Comparison of ENCODE assay signal across 8 cellular contexts in genomic region chr2:178114462-178114861, GRCh38. TPM values are rescaled to one million over a fixed set of nuclear protein-coding genes. Genes with fewer than 3 reads are reported as not detected.
A peak's percentile ranks its signal among the peaks of the same experiment; 100 is the strongest.
DNase-seq lines count a peak whose midpoint lies in the region; ATAC-seq and TF ChIP-seq lines count a peak whose summit lies in the region.

No MANE protein-coding gene starts in this region.

- H3K27me3 Mint-ChIP-seq in mesothelial cell of epicardium (ENCODE audit: low read depth): no peaks in the 10 kb centered on the region
- H3K27me3 Mint-ChIP-seq in endothelial cell (ENCODE audit: unreplicated experiment): no peaks in the 10 kb centered on the region
- no peaks in the 10 kb centered on the region for H3K27me3 Mint-ChIP-seq in H9 (ENCODE audit: low read depth)

- H3K23me2 ChIP-seq in H9 (ENCODE audit: insufficient read length, low read depth, low read length, poor library complexity, severe bottlenecking): peaks cover 8% of the 10 kb centered on the region

- TF ChIP-seq CTCF in mesothelial cell of epicardium (IDR thresholded peaks at IDR 0.05; ENCODE audit: unreplicated experiment) (no peak), endothelial cell (IDR thresholded peaks at IDR 0.05; ENCODE audit: unreplicated experiment) (no peak), H9 (conservative IDR thresholded peaks at IDR 0.05) (no peak), vagina (IDR thresholded peaks at IDR 0.05) (no peak)

- H4K5ac ChIP-seq in H9 (ENCODE audit: insufficient read length, low read depth, low read length): no peak overlapping the region

- no CpG with 5 or more reads among the region's 2 CpGs for WGBS in H9 (ENCODE audit: extremely low coverage, insufficient read length, low lambda C conversion rate)

- H3K4me3 Mint-ChIP-seq in mesothelial cell of epicardium (peak overlapping the region; percentile 33), endothelial cell (ENCODE audit: unreplicated experiment) (no peak overlapping the region), H9 (peak overlapping the region in 1 of 2 experiments; percentile 13; a peak in 2 of 5 replicates)

- no peak overlapping the region for H2BK5ac ChIP-seq in H9 (ENCODE audit: insufficient read length, low read length)

- no peak overlapping the region for H2BK120ac ChIP-seq in H9 (ENCODE audit: low read depth, low read length, poor library complexity, severe bottlenecking)

- no peaks in the 10 kb centered on the region for H3K4me1 ChIP-seq in H9 (ENCODE audit: insufficient read depth, low read length)
- H3K4me1 ChIP-seq in vagina: peaks cover 27% of the 10 kb centered on the region

- H3K4ac ChIP-seq in H9 (ENCODE audit: low read depth, low read length): no peak overlapping the region

- no peak for DNase-seq in mesothelial cell of epicardium (ENCODE audit: low spot score in 2 of 2, unreplicated experiment in 2 of 2)
- DNase-seq in endothelial cell (ENCODE audit: low spot score): no peak
- DNase-seq in H9: no peak
- no peak for DNase-seq in vagina (ENCODE audit: extremely low spot score in 2 of 2)
- DNase-seq in COLO829 (ENCODE audit: low spot score): no peak

- H4K20me1 ChIP-seq in H9 (ENCODE audit: control insufficient read depth, insufficient read depth, insufficient read length): no peaks in the 10 kb centered on the region

- no peak overlapping the region for H3K27ac ChIP-seq in H9 (ENCODE audit: insufficient read length, low read depth, low read length)
- no peak overlapping the region for H3K27ac ChIP-seq in vagina

- no peaks in the 10 kb centered on the region for H3K79me2 ChIP-seq in H9 (ENCODE audit: insufficient read depth, low read length)

- ATAC-seq in GM18909 (IDR thresholded peaks at IDR 0.05; ENCODE audit: poor library complexity, unreplicated experiment) (peak; percentile 44), GM21723 (IDR thresholded peaks at IDR 0.05; ENCODE audit: unreplicated experiment) (peak; percentile 61), HG03442 (IDR thresholded peaks at IDR 0.05; ENCODE audit: unreplicated experiment) (peak; percentile 40)

- no peak overlapping the region for H4K91ac ChIP-seq in H9 (ENCODE audit: insufficient read length, low read depth, low read length)

- H3K4me1 Mint-ChIP-seq in mesothelial cell of epicardium: peaks cover 9% of the 10 kb centered on the region
- peaks cover 5% of the 10 kb centered on the region for H3K4me1 Mint-ChIP-seq in endothelial cell (ENCODE audit: unreplicated experiment)
- H3K4me1 Mint-ChIP-seq in H9: peaks cover 3 to 5% of the 10 kb centered on the region in 2 experiments; a peak in 3 of 4 replicates

- no peak overlapping the region for H3K18ac ChIP-seq in H9 (ENCODE audit: insufficient read length, low read depth, low read length)

- no peaks in the 10 kb centered on the region for H3K9me3 Mint-ChIP-seq in mesothelial cell of epicardium
- H3K9me3 Mint-ChIP-seq in endothelial cell (ENCODE audit: unreplicated experiment): no peaks in the 10 kb centered on the region
- no peaks in the 10 kb centered on the region for H3K9me3 Mint-ChIP-seq in H9

- H4K8ac ChIP-seq in H9 (replicated peaks; ENCODE audit: insufficient read length, low read depth, low read length): no peak overlapping the region

- no peak overlapping the region for H2BK20ac ChIP-seq in H9 (ENCODE audit: low read depth, low read length, poor library complexity, severe bottlenecking)

- no peak overlapping the region for H2AFZ ChIP-seq in H9 (ENCODE audit: low read length)

- H3K27me3 ChIP-seq in H9 (ENCODE audit: insufficient read depth, low read length) (no peaks in the 10 kb centered on the region), vagina (no peaks in the 10 kb centered on the region)

- no peak overlapping the region for H3K56ac ChIP-seq in H9 (ENCODE audit: insufficient read length, low read depth, low read length)

- H3K4me2 ChIP-seq in H9 (ENCODE audit: insufficient read depth, insufficient read length, low read length): no peak overlapping the region

- no peak overlapping the region for H3K14ac ChIP-seq in H9 (ENCODE audit: insufficient read depth, low read length)

- no peak overlapping the region for H2AK5ac ChIP-seq in H9 (ENCODE audit: insufficient read length, low read length)

- H3K36me3 ChIP-seq in vagina: peaks cover 0 to 9% of the 10 kb centered on the region in 2 donors

- H3K79me1 ChIP-seq in H9 (ENCODE audit: insufficient read depth, low read depth, low read length, poor library complexity, severe bottlenecking): no peaks in the 10 kb centered on the region

- H2BK12ac ChIP-seq in H9 (ENCODE audit: insufficient read length, low read depth, low read length): no peak overlapping the region

- no peaks in the 10 kb centered on the region for H3K9me3 ChIP-seq in H9 (ENCODE audit: control insufficient read depth, low read depth, low read length)
- H3K9me3 ChIP-seq in vagina: no peaks in the 10 kb centered on the region

- H2BK15ac ChIP-seq in H9 (ENCODE audit: low read depth, low read length): no peak overlapping the region

- H3K9ac ChIP-seq in H9 (ENCODE audit: extremely low read depth, insufficient read length, low read length): no peak overlapping the region

- no peak for TF ChIP-seq POLR2A in vagina (IDR thresholded peaks at IDR 0.05)

- no peak overlapping the region for H3K4me3 ChIP-seq in vagina

- H3K36me3 Mint-ChIP-seq in mesothelial cell of epicardium (no peaks in the 10 kb centered on the region), endothelial cell (ENCODE audit: low read depth, unreplicated experiment) (no peaks in the 10 kb centered on the region), H9 (ENCODE audit: insufficient read depth in 1 of 3, low read depth in 3 of 3) (no peaks in the 10 kb centered on the region)

- no peak overlapping the region for H3T11ph ChIP-seq in H9 (ENCODE audit: low read length)

- H3K23ac ChIP-seq in H9 (ENCODE audit: insufficient read length, low read depth, low read length): no peak overlapping the region

- intact Hi-C loops in vagina (cut with DNase I): no loop called here

- H3K27ac Mint-ChIP-seq in mesothelial cell of epicardium: no peak overlapping the region
- H3K27ac Mint-ChIP-seq in endothelial cell (ENCODE audit: unreplicated experiment): no peak overlapping the region
- H3K27ac Mint-ChIP-seq in H9: no peak overlapping the region

RNA-seq across cellular contexts. Expression of gene RBM45, which starts 2.2 kb away (rescaled TPM):
- total RNA-seq in mesothelial cell of epicardium (11.9 to 14.1 TPM (median 12.8 TPM) in 3 replicates), endothelial cell (ENCODE audit: unreplicated experiment) (17.0 TPM), H9 (2021) (10.0 and 13.9 TPM in 2 replicates), vagina (9.1 TPM)

RNA-seq across cellular contexts. Expression of gene PDE11A, which starts 41.9 kb away (rescaled TPM):
- total RNA-seq in mesothelial cell of epicardium (22.9 to 25.6 TPM (median 23.9 TPM) in 3 replicates), endothelial cell (ENCODE audit: unreplicated experiment) (1.7 TPM), H9 (2021) (0.13 and 0.37 TPM in 2 replicates), vagina (0.25 TPM)
